In genomic region chr12:115938794-115939377, GRCh38 we compare ENCODE assay signal across 34 cellular contexts.
"Had no signal": no experiment of that assay in that cellular context is flagged by ENCODE, and none has a peak within 500 bp of the region (broad histone marks: within the 10 kb centered on the region; RNA-seq: fewer than 3 reads in every experiment).

No MANE protein-coding gene starts in this region.

- H3K27me3 ChIP-seq: MG63 had no signal

- DNase-seq: Karpas-422, Kasumi-1, MG63, MM.1S, MV-4-11, NCI-H1048, NCI-H1092, NCI-H1092 treated with DMSO at 0.1 percent for 48 hours, NCI-H1105, NCI-H1105 treated with DMSO at 0.1 percent for 48 hours, NCI-H1417, NCI-H1417 treated with DMSO at 0.1 percent for 48 hours, NCI-H1436, NCI-H1436 treated with DMSO at 0.1 percent for 48 hours, NCI-H146, NCI-H1694, NCI-H1694 treated with DMSO at 0.1 percent for 48 hours, NCI-H187, NCI-H187 treated with DMSO at 0.1 percent for 48 hours, NCI-H1930, NCI-H2029, NCI-H2029 treated with DMSO at 0.1 percent for 48 hours, NCI-H2081, NCI-H2081 treated with DMSO at 0.1 percent for 48 hours, NCI-H2107, NCI-H2171, NCI-H2171 treated with DMSO at 0.1 percent for 48 hours, NCI-H2227 treated with DMSO at 0.1 percent for 48 hours, NCI-H226, NCI-H345, NCI-H446, NCI-H446 treated with DMSO at 0.1 percent for 48 hours, NCI-H510A, NCI-H510A treated with DMSO at 0.1 percent for 48 hours had no signal

- H3K36me3 ChIP-seq: MG63 had no signal

- H3K4me3 ChIP-seq: MG63 had no signal
